ENCODE assay signal across 1 cellular context in the genomic region with DNA sequence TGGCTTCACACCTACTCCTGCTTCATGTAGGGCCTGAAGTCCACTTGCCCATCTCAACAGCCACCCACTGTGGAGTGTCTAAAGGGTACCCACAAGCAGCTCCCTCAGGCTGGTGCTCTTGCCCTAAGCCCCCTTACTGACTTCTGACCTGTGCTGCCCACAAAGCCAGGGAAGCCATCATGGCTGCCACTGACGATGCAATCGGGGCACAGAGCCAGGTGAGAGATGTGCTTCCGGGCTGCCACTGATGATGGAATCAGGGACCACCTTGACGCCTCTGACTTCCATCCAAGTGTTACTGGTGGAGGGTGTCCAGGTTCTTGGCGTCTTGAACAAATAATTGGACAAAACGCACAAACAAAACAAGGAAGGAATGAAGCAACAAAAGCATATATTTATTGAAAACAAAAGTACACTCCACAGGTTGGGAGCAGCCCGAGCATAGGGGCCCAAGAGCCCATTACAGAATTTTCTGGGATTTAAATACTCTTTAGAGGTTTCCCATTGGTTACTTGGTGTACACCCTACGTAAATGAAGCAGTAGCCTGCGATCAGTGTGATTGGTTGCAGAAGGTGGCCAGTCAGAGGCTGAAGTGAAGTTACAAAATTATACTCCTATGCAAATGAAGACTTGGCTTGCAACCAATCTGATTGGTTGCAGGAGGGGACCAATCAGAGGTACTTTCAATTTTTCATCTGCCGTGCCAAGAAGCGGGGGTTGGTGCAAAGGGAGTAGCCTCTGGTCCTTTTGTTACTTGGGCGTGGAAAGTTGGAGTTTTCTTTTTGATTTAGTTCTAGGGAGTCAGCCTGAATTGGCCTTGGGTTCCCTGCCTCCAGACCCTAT.
TF ChIP-seq lines count a peak whose summit lies in the region.

No MANE protein-coding gene starts in this region.

TF ChIP-seq in endothelial cell of umbilical vein, 7 proteins besides CTCF, POLR2A, EP300 and RAD21:
- TF ChIP-seq POLR2AphosphoS5 (IDR thresholded peaks at IDR 0.05; ENCODE audit: insufficient read depth, low read depth, low read length), result no peak
- TF ChIP-seq MYC (IDR thresholded peaks at IDR 0.05; ENCODE audit: low read depth, low read length), result no peak
- TF ChIP-seq, protein P1, sequence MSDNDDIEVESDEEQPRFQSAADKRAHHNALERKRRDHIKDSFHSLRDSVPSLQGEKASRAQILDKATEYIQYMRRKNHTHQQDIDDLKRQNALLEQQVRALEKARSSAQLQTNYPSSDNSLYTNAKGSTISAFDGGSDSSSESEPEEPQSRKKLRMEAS (IDR thresholded peaks at IDR 0.05; ENCODE audit: insufficient read depth, insufficient read length), result no peak
- no peak for TF ChIP-seq JUN (IDR thresholded peaks at IDR 0.05; ENCODE audit: borderline replicate concordance, insufficient read depth, insufficient read length, low read depth)
- no peak for TF ChIP-seq FOS (IDR thresholded peaks at IDR 0.05; ENCODE audit: borderline replicate concordance, insufficient read depth, low read length)
- no peak for TF ChIP-seq EZH2 (IDR thresholded peaks at IDR 0.05; ENCODE audit: borderline replicate concordance, low read depth, low read length, severe bottlenecking)
- no peak for TF ChIP-seq GATA2 (IDR thresholded peaks at IDR 0.05; ENCODE audit: insufficient read depth, insufficient read length, low read depth, low read length)
TF ChIP-seq in endothelial cell of umbilical vein: peak in this region for 0.
